ENCODE assay signal across 2 cellular contexts in genomic region chr5:148384389-148384756, GRCh38.
TF ChIP-seq lines count a peak whose summit lies in the region.

No MANE protein-coding gene starts in this region.

TF ChIP-seq in HEK293T, 16 proteins besides CTCF, POLR2A, EP300 and RAD21 (continued from another document):
- no peak for TF ChIP-seq PKNOX1 (IDR thresholded peaks at IDR 0.05)
- TF ChIP-seq FOXM1 (IDR thresholded peaks at IDR 0.05; ENCODE audit: borderline replicate concordance), result no peak
- TF ChIP-seq TARDBP (IDR thresholded peaks at IDR 0.05), result no peak
- no peak for TF ChIP-seq ZNF384 (IDR thresholded peaks at IDR 0.05)
- no peak for TF ChIP-seq SP1 (IDR thresholded peaks at IDR 0.05)

TF ChIP-seq in endothelial cell of umbilical vein, 7 proteins besides CTCF, POLR2A, EP300 and RAD21 (continued from another document):
- no peak for TF ChIP-seq GATA2 (IDR thresholded peaks at IDR 0.05; ENCODE audit: insufficient read depth, insufficient read length, low read depth, low read length)
TF ChIP-seq in endothelial cell of umbilical vein: peak in this region for 0.
